Comparison of ENCODE assay signal across 33 cellular contexts in the genomic region with DNA sequence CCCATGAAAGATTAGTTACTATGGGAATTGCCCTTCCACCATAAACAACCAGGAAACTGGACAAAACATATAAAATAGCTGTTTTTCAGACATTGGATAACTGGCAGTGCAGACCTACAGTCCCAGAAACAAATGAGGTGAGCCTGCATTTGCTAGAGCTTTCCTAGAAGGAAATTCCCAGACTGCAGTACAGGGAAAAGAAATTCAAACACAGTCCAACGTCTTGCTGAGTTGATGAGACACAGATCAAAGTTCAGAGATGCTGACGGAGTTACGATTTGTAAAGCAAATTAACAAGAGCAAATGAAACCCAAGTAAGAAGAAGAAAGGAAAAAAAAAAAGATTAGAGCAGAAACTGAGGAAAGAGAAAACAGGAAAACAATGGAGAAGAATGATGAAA. TPM values are rescaled to one million over a fixed set of nuclear protein-coding genes. Genes with fewer than 3 reads are reported as not detected.
DNase-seq lines count a peak whose midpoint lies in the region; ATAC-seq and TF ChIP-seq lines count a peak whose summit lies in the region.
"Had no signal": no experiment of that assay in that cellular context is flagged by ENCODE, and none has a peak within 500 bp of the region (broad histone marks: within the 10 kb centered on the region; RNA-seq: fewer than 3 reads in every experiment).

No MANE protein-coding gene starts in this region.

- H3K9me3 ChIP-seq in mucosa of descending colon: peaks cover 4% of the 10 kb centered on the region
- no peaks in the 10 kb centered on the region for H3K9me3 ChIP-seq in PC-3 (ENCODE audit: low read length)
- H3K9me3 ChIP-seq: ascending aorta, esophagus squamous epithelium, gastroesophageal sphincter, right atrium auricular region, stomach had no signal

- BruUV-seq in PC-3 (replicated peaks; lab: Mats Ljungman, UMichigan): no TSS peak

- peak overlapping the region; percentile 16 for H3K27ac Mint-ChIP-seq in activated CD4-positive, alpha-beta T cell treated with anti-CD3 and anti-CD28 coated beads for 36 hours
- H3K27ac Mint-ChIP-seq in dendritic cell treated with granulocyte-macrophage colony-stimulating factor and Interleukin-4, amounts not matched to agents 40 ng/mL and 50 ng/mL, for 4 days: peak overlapping the region; percentile 7
- no peak overlapping the region for H3K27ac Mint-ChIP-seq in activated CD4-positive, alpha-beta memory T cell treated with anti-CD3 and anti-CD28 coated beads for 36 hours
- H3K27ac Mint-ChIP-seq: activated CD4-positive, alpha-beta T cell treated with anti-CD3 and anti-CD28 coated beads, Interleukin-2, amount 10 ng/mL, durations not matched to agents 24 days and 14 days; activated naive CD8-positive, alpha-beta T cell treated with anti-CD3 and anti-CD28 coated beads, Interleukin-2, amount 10 ng/mL, durations not matched to agents 7 days and 5 days; activated T-cell treated with anti-CD3 and anti-CD28 coated beads, Interleukin-2, amount 50 U/mL, for 24 hours; CD4-positive, CD25-positive, alpha-beta regulatory T cell had no signal

- no peaks in the 10 kb centered on the region for H3K27me3 ChIP-seq in PC-3 (ENCODE audit: low read length)
- H3K27me3 ChIP-seq: ascending aorta, esophagus squamous epithelium, gastroesophageal sphincter, right atrium auricular region, stomach had no signal

- H3K9me3 Mint-ChIP-seq in activated CD4-positive, alpha-beta T cell treated with anti-CD3 and anti-CD28 coated beads for 36 hours (ENCODE audit: low read depth): no peaks in the 10 kb centered on the region
- H3K9me3 Mint-ChIP-seq in dendritic cell treated with granulocyte-macrophage colony-stimulating factor and Interleukin-4, amounts not matched to agents 40 ng/mL and 50 ng/mL, for 4 days: no peaks in the 10 kb centered on the region
- peaks cover 5% of the 10 kb centered on the region for H3K9me3 Mint-ChIP-seq in activated CD4-positive, alpha-beta memory T cell treated with anti-CD3 and anti-CD28 coated beads for 36 hours

- CTCF ChIA-PET in activated CD4-positive, alpha-beta T cell treated with anti-CD3 and anti-CD28 coated beads for 36 hours (lab: Charles Lee): interaction anchor here (0.7 to 1.3 kb wide), 3 partner anchors 26 to 69 kb away, joined by 3 read pairs; no protein-coding TSS in a partner anchor
- CTCF ChIA-PET in activated CD4-positive, alpha-beta memory T cell treated with anti-CD3 and anti-CD28 coated beads for 36 hours (lab: Charles Lee): interaction anchor here (0.5 to 1.8 kb wide), 3 partner anchors 19 to 60 kb away, joined by 3 to 5 read pairs (median 3); no protein-coding TSS in a partner anchor
- CTCF ChIA-PET in PC-3 (lab: Charles Lee): no interaction called here

- H3K27ac ChIP-seq in PC-3 (ENCODE audit: low read length): no peak overlapping the region
- H3K27ac ChIP-seq: 22Rv1, ascending aorta, esophagus squamous epithelium, gastroesophageal sphincter, right atrium auricular region, stomach had no signal

- H3K9me2 ChIP-seq in PC-3 (replicated peaks; ENCODE audit: low read length): no peaks in the 10 kb centered on the region

- no peaks in the 10 kb centered on the region for H4K20me1 ChIP-seq in PC-3 (ENCODE audit: low read length)

- no peak for DNase-seq in activated CD4-positive, alpha-beta T cell treated with anti-CD3 and anti-CD28 coated beads for 36 hours
- DNase-seq in activated CD4-positive, alpha-beta T cell treated with anti-CD3 and anti-CD28 coated beads for 48 hours: no peak
- DNase-seq in mucosa of descending colon: peak in 1 of 3 donors; percentile 52
- no peak for DNase-seq in NK-92 (lab: John Stamatoyannopoulos, UW; ENCODE audit: unreplicated experiment)
- no peak for DNase-seq in activated CD4-positive, alpha-beta memory T cell treated with anti-CD3 and anti-CD28 coated beads for 36 hours
- no peak for DNase-seq in PC-3
- DNase-seq: activated CD4-positive, alpha-beta T cell treated with anti-CD3 and anti-CD28 coated beads, Interleukin-2, amount 10 ng/mL, durations not matched to agents 24 days and 14 days; activated gamma-delta T cell; activated naive CD8-positive, alpha-beta T cell treated with anti-CD3 and anti-CD28 coated beads, Interleukin-2, amount 10 ng/mL, durations not matched to agents 7 days and 5 days; activated T-cell treated with anti-CD3 and anti-CD28 coated beads, Interleukin-2, amount 50 U/mL, for 24 hours; CD4-positive, CD25-positive, alpha-beta regulatory T cell; central memory CD4-positive, alpha-beta T cell; esophagus squamous epithelium; hippocampal formation; NCI-H1092; NCI-H1694; NCI-H446 treated with DMSO at 0.1 percent for 48 hours; NCI-H774; SIG-M5; stimulated activated CD4-positive, alpha-beta T cell treated with anti-CD3 and anti-CD28 coated beads, Interleukin-2, amount 100 ng/mL, for 24 hours; stimulated activated CD8-positive, alpha-beta memory T cell treated with anti-CD3 and anti-CD28 coated beads, Interleukin-4, amount 100 ng/mL, for 48 hours; stomach; T-helper 9 cell had no signal

- H3K4me3 ChIP-seq in mucosa of descending colon (no peak overlapping the region), PC-3 (ENCODE audit: low read length) (no peak overlapping the region)
- H3K4me3 ChIP-seq: ascending aorta, esophagus squamous epithelium, gastroesophageal sphincter, K562, lung, right atrium auricular region, stomach had no signal

- H3K4me1 ChIP-seq in mucosa of descending colon (ENCODE audit: low read depth): peaks cover 7% of the 10 kb centered on the region
- no peaks in the 10 kb centered on the region for H3K4me1 ChIP-seq in PC-3 (ENCODE audit: insufficient read depth, low read length)
- H3K4me1 ChIP-seq: ascending aorta, esophagus squamous epithelium, gastroesophageal sphincter, right atrium auricular region had no signal

- H3F3A ChIP-seq in PC-3 (ENCODE audit: low read length, unreplicated experiment): no peaks in the 10 kb centered on the region

- TF ChIP-seq CTCF in mucosa of descending colon (IDR thresholded peaks at IDR 0.05) (no peak), PC-3 (conservative IDR thresholded peaks at IDR 0.05; ENCODE audit: low read depth, low read length) (no peak)

- peaks cover 7% of the 10 kb centered on the region for H3K4me1 Mint-ChIP-seq in activated CD4-positive, alpha-beta T cell treated with anti-CD3 and anti-CD28 coated beads for 36 hours
- H3K4me1 Mint-ChIP-seq in dendritic cell treated with granulocyte-macrophage colony-stimulating factor and Interleukin-4, amounts not matched to agents 40 ng/mL and 50 ng/mL, for 4 days (ENCODE audit: low read depth): peaks cover 40% of the 10 kb centered on the region
- peaks cover 13% of the 10 kb centered on the region for H3K4me1 Mint-ChIP-seq in activated CD4-positive, alpha-beta memory T cell treated with anti-CD3 and anti-CD28 coated beads for 36 hours (ENCODE audit: low read depth)
- H3K4me1 Mint-ChIP-seq: activated naive CD8-positive, alpha-beta T cell treated with anti-CD3 and anti-CD28 coated beads, Interleukin-2, amount 10 ng/mL, durations not matched to agents 7 days and 5 days had no signal

- no peaks in the 10 kb centered on the region for H3K27me3 Mint-ChIP-seq in activated CD4-positive, alpha-beta T cell treated with anti-CD3 and anti-CD28 coated beads for 36 hours
- H3K27me3 Mint-ChIP-seq in dendritic cell treated with granulocyte-macrophage colony-stimulating factor and Interleukin-4, amounts not matched to agents 40 ng/mL and 50 ng/mL, for 4 days: no peaks in the 10 kb centered on the region
- H3K27me3 Mint-ChIP-seq in activated CD4-positive, alpha-beta memory T cell treated with anti-CD3 and anti-CD28 coated beads for 36 hours: no peaks in the 10 kb centered on the region
- H3K27me3 Mint-ChIP-seq: activated CD4-positive, alpha-beta T cell treated with anti-CD3 and anti-CD28 coated beads, Interleukin-2, amount 10 ng/mL, durations not matched to agents 24 days and 14 days; activated naive CD8-positive, alpha-beta T cell treated with anti-CD3 and anti-CD28 coated beads, Interleukin-2, amount 10 ng/mL, durations not matched to agents 7 days and 5 days; activated T-cell treated with anti-CD3 and anti-CD28 coated beads, Interleukin-2, amount 50 U/mL, for 24 hours; CD4-positive, CD25-positive, alpha-beta regulatory T cell had no signal

- H3K36me3 Mint-ChIP-seq in activated CD4-positive, alpha-beta T cell treated with anti-CD3 and anti-CD28 coated beads for 36 hours (ENCODE audit: low read depth): peaks cover 45% of the 10 kb centered on the region
- peaks cover 47% of the 10 kb centered on the region for H3K36me3 Mint-ChIP-seq in dendritic cell treated with granulocyte-macrophage colony-stimulating factor and Interleukin-4, amounts not matched to agents 40 ng/mL and 50 ng/mL, for 4 days (ENCODE audit: low read depth)
- peaks cover 33% of the 10 kb centered on the region for H3K36me3 Mint-ChIP-seq in activated CD4-positive, alpha-beta memory T cell treated with anti-CD3 and anti-CD28 coated beads for 36 hours

- H3K79me2 ChIP-seq in PC-3 (ENCODE audit: low read length): no peaks in the 10 kb centered on the region

- H3K4me3 Mint-ChIP-seq in activated CD4-positive, alpha-beta T cell treated with anti-CD3 and anti-CD28 coated beads for 36 hours: no peak overlapping the region
- H3K4me3 Mint-ChIP-seq in dendritic cell treated with granulocyte-macrophage colony-stimulating factor and Interleukin-4, amounts not matched to agents 40 ng/mL and 50 ng/mL, for 4 days: no peak overlapping the region
- no peak overlapping the region for H3K4me3 Mint-ChIP-seq in activated CD4-positive, alpha-beta memory T cell treated with anti-CD3 and anti-CD28 coated beads for 36 hours
- H3K4me3 Mint-ChIP-seq: activated CD4-positive, alpha-beta T cell treated with anti-CD3 and anti-CD28 coated beads, Interleukin-2, amount 10 ng/mL, durations not matched to agents 24 days and 14 days; activated naive CD8-positive, alpha-beta T cell treated with anti-CD3 and anti-CD28 coated beads, Interleukin-2, amount 10 ng/mL, durations not matched to agents 7 days and 5 days; activated T-cell treated with anti-CD3 and anti-CD28 coated beads, Interleukin-2, amount 50 U/mL, for 24 hours; CD4-positive, CD25-positive, alpha-beta regulatory T cell; neural crest cell had no signal

- H3K4me2 ChIP-seq in PC-3 (ENCODE audit: low read length): no peak overlapping the region

- POLR2A ChIA-PET in activated CD4-positive, alpha-beta T cell treated with anti-CD3 and anti-CD28 coated beads for 36 hours (lab: Charles Lee): no interaction called here
- POLR2A ChIA-PET in activated CD4-positive, alpha-beta memory T cell treated with anti-CD3 and anti-CD28 coated beads for 36 hours (lab: Charles Lee): interaction anchor here (0.7 kb wide), 1 partner anchor 49 kb away, joined by 4 read pairs; no protein-coding TSS in a partner anchor
- POLR2A ChIA-PET in PC-3 (lab: Charles Lee; ENCODE audit: unreplicated experiment): no interaction called here

- H2AFZ ChIP-seq in PC-3 (ENCODE audit: low read length): no peak overlapping the region

- intact Hi-C loops in activated CD4-positive, alpha-beta T cell treated with anti-CD3 and anti-CD28 coated beads for 36 hours (cut with DNase I, micrococcal nuclease): no loop called here
- intact Hi-C loops in dendritic cell treated with granulocyte-macrophage colony-stimulating factor and Interleukin-4, amounts not matched to agents 40 ng/mL and 50 ng/mL, for 4 days (cut with micrococcal nuclease): no loop called here
- intact Hi-C loops in mucosa of descending colon (cut with DNase I, micrococcal nuclease): no loop called here
- intact Hi-C loops in activated CD4-positive, alpha-beta memory T cell treated with anti-CD3 and anti-CD28 coated beads for 36 hours (cut with micrococcal nuclease): no loop called here
- intact Hi-C loops in PC-3 (cut with micrococcal nuclease): no loop called here

- H3K9ac ChIP-seq in PC-3 (ENCODE audit: low read length): no peak overlapping the region

- H3K36me3 ChIP-seq in mucosa of descending colon (ENCODE audit: low read depth) (no peaks in the 10 kb centered on the region), PC-3 (ENCODE audit: low read depth, low read length) (peaks cover 3% of the 10 kb centered on the region; the same call in 1 of the 2 replicates)

- ATAC-seq in activated CD4-positive, alpha-beta T cell treated with anti-CD3 and anti-CD28 coated beads for 36 hours: no peak
- ATAC-seq in mucosa of descending colon: peak; percentile 94
- ATAC-seq in PC-3: no peak
- ATAC-seq in HG03280 (IDR thresholded peaks at IDR 0.05; ENCODE audit: unreplicated experiment): no peak
- ATAC-seq: gastroesophageal sphincter, HCT116, K562 had no signal

RNA-seq across cellular contexts. Expression of a gene that starts 41.3 kb away (rescaled TPM):
- total RNA-seq in activated CD4-positive, alpha-beta T cell treated with anti-CD3 and anti-CD28 coated beads for 36 hours: 10 to 100 TPM; 16.0 to 19.3 TPM
- total RNA-seq in mucosa of descending colon: 10 to 100 TPM; 22.8 to 39.1 (median 25.2) TPM
- 10 to 100 TPM; 13.9 to 18.1 TPM for total RNA-seq in activated CD4-positive, alpha-beta memory T cell treated with anti-CD3 and anti-CD28 coated beads for 36 hours
- 19.1 and 26.0 TPM in 2 replicates for total RNA-seq in PC-3 (2014; rRNA removed)
